1 cellular context compared by ENCODE assay signal in the genomic region with DNA sequence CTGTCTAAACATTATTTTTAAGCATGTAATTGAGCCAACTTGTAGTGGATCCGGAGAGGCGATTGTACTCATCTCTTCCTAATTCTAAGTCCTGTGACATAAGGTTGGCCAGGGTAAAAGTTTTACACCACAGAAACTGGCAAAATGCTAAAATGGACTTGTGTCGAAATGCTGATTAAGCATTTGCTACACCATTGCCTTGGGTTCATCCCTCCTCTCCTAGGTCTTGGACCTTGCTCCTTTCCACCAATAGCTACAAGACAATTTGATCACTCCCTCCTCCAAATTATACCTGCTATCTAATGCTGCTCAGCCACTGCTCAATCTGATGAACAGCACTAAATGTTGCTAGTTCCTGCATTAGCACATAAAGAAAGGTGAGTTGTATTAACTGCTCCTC.
TF ChIP-seq lines count a peak whose summit lies in the region.

No MANE protein-coding gene starts in this region.

TF ChIP-seq in K562, 482 proteins besides CTCF, POLR2A, EP300 and RAD21 (continued from another document):
- TF ChIP-seq, protein P1, sequence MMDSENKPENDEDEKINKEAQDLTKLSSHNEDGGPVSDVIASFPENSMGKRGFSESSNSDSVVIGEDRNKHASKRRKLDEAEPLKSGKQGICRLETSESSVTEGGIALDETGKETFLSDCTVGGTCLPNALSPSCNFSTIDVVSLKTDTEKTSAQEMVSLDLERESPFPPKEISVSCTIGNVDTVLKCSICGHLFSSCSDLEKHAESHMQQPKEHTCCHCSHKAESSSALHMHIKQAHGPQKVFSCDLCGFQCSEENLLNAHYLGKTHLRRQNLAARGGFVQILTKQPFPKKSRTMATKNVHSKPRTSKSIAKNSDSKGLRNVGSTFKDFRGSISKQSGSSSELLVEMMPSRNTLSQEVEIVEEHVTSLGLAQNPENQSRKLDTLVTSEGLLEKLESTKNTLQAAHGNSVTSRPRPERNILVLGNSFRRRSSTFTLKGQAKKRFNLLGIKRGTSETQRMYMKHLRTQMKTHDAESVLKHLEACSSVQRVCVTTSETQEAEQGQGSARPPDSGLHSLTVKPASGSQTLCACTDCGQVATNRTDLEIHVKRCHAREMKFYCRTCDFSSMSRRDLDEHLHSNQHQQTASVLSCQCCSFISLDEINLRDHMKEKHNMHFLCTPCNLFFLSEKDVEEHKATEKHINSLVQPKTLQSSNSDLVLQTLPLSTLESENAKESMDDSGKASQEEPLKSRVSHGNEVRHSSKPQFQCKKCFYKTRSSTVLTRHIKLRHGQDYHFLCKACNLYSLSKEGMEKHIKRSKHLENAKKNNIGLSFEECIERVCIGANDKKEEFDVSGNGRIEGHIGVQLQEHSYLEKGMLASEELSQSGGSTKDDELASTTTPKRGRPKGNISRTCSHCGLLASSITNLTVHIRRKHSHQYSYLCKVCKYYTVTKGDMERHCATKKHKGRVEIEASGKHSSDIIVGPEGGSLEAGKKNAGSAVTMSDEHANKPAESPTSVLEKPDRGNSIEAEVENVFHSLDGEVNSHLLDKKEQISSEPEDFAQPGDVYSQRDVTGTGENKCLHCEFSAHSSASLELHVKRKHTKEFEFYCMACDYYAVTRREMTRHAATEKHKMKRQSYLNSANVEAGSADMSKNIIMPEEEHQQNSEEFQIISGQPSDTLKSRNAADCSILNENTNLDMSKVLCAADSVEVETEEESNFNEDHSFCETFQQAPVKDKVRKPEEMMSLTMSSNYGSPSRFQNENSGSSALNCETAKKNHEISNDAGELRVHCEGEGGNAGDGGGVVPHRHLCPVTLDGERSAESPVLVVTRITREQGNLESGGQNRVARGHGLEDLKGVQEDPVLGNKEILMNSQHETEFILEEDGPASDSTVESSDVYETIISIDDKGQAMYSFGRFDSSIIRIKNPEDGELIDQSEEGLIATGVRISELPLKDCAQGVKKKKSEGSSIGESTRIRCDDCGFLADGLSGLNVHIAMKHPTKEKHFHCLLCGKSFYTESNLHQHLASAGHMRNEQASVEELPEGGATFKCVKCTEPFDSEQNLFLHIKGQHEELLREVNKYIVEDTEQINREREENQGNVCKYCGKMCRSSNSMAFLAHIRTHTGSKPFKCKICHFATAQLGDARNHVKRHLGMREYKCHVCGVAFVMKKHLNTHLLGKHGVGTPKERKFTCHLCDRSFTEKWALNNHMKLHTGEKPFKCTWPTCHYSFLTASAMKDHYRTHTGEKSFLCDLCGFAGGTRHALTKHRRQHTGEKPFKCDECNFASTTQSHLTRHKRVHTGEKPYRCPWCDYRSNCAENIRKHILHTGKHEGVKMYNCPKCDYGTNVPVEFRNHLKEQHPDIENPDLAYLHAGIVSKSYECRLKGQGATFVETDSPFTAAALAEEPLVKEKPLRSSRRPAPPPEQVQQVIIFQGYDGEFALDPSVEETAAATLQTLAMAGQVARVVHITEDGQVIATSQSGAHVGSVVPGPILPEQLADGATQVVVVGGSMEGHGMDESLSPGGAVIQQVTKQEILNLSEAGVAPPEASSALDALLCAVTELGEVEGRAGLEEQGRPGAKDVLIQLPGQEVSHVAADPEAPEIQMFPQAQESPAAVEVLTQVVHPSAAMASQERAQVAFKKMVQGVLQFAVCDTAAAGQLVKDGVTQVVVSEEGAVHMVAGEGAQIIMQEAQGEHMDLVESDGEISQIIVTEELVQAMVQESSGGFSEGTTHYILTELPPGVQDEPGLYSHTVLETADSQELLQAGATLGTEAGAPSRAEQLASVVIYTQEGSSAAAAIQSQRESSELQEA (IDR thresholded peaks at IDR 0.05; ENCODE audit: low read depth): no peak
- TF ChIP-seq ZNF766 (CRISPR knock-in tag; conservative IDR thresholded peaks at IDR 0.05) (no peak), C11orf30 (IDR thresholded peaks at IDR 0.05; ENCODE audit: low read depth) (peak; percentile 81), AFF1 (IDR thresholded peaks at IDR 0.05; ENCODE audit: low read depth in 1 of 2, partially characterized antibody in 2 of 2) (no peak), MAFG (tag; conservative IDR thresholded peaks at IDR 0.05) (peak; percentile 88), MAFK (IDR thresholded peaks at IDR 0.05; ENCODE audit: low read length) (peak; percentile 80), ZNF143 (CRISPR knock-in tag; IDR thresholded peaks at IDR 0.05) (no peak), ZNF316 (IDR thresholded peaks at IDR 0.05) (peak; percentile 87), MAFF (IDR thresholded peaks at IDR 0.05; ENCODE audit: low read length) (peak; percentile 75), HBP1 (CRISPR knock-in tag; IDR thresholded peaks at IDR 0.05) (no peak), RBM22 (IDR thresholded peaks at IDR 0.05; ENCODE audit: low read depth, low read length, poor library complexity, severe bottlenecking) (no peak), RBBP5 (IDR thresholded peaks at IDR 0.05; ENCODE audit: borderline replicate concordance, insufficient read depth, low read length, poor library complexity, severe bottlenecking) (no peak)
- TF ChIP-seq, protein P2, sequence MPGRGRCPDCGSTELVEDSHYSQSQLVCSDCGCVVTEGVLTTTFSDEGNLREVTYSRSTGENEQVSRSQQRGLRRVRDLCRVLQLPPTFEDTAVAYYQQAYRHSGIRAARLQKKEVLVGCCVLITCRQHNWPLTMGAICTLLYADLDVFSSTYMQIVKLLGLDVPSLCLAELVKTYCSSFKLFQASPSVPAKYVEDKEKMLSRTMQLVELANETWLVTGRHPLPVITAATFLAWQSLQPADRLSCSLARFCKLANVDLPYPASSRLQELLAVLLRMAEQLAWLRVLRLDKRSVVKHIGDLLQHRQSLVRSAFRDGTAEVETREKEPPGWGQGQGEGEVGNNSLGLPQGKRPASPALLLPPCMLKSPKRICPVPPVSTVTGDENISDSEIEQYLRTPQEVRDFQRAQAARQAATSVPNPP (IDR thresholded peaks at IDR 0.05; ENCODE audit: borderline replicate concordance, insufficient read depth, insufficient read length): no peak
